Comparison of ENCODE assay signal across 24 cellular contexts in genomic region chr6:139254196-139254595, GRCh38. TPM values are rescaled to one million over a fixed set of nuclear protein-coding genes. Genes with fewer than 3 reads are reported as not detected.
"Had no signal": no experiment of that assay in that cellular context is flagged by ENCODE, and none has a peak within 500 bp of the region (broad histone marks: within the 10 kb centered on the region; RNA-seq: fewer than 3 reads in every experiment).

No MANE protein-coding gene starts in this region.

- H2AFZ ChIP-seq: parathyroid adenoma had no signal

- H3K36me3 ChIP-seq: prostate gland, right lobe of liver, tibial nerve, upper lobe of right lung, vagina had no signal

- H3K4me1 Mint-ChIP-seq: endodermal cell had no signal

- H3K36me3 Mint-ChIP-seq: naive thymus-derived CD8-positive, alpha-beta T cell had no signal

- H3K9ac ChIP-seq: parathyroid adenoma had no signal

- H3K4me1 ChIP-seq: prostate gland had no signal

- H3K27ac ChIP-seq: coronary artery, heart right ventricle, parathyroid adenoma, prostate gland, right lobe of liver, spleen, upper lobe of right lung, vagina had no signal

- H3K4me3 ChIP-seq: coronary artery, heart right ventricle, mucosa of descending colon, prostate gland, right lobe of liver, spleen, tibial nerve, upper lobe of right lung, vagina had no signal

- H3K27me3 ChIP-seq: heart right ventricle, right lobe of liver, spleen, tibial nerve, upper lobe of right lung, vagina had no signal

- H3K27ac Mint-ChIP-seq: endodermal cell; naive thymus-derived CD8-positive, alpha-beta T cell; stimulated activated memory B cell treated with anti-CD40 and anti-IgM and Interleukin-4, amounts not matched to agents 10 μg/mL and 1 μg/mL and 100 μg/mL, for 72 hours; stimulated activated naive CD8-positive, alpha-beta T cell treated with anti-CD3 and anti-CD28 coated beads, Interleukin-15, Interleukin-2, amounts not matched to agents 100 ng/mL and 50 ng/mL, for 24 hours had no signal

- DNase-seq: effector CD4-positive, alpha-beta T cell; endodermal cell; erythroblast; heart right ventricle; hypothalamus; kidney glomerular epithelial cell; mammary epithelial cell; mucosa of descending colon; naive thymus-derived CD8-positive, alpha-beta T cell; retina; right lobe of liver; spleen; stimulated activated CD4-positive, alpha-beta T cell treated with anti-CD3 and anti-CD28 coated beads, Interleukin-15, amount 100 ng/mL, for 24 hours; stimulated activated CD4-positive, alpha-beta T cell treated with anti-CD3 and anti-CD28 coated beads, Interleukin-1b, Interleukin-23, amount 100 ng/mL, for 48 hours; stimulated activated CD4-positive, alpha-beta T cell treated with anti-CD3 and anti-CD28 coated beads, Interleukin-4, amount 100 ng/mL, for 24 hours; upper lobe of right lung had no signal

- ATAC-seq: heart right ventricle; mucosa of descending colon; naive thymus-derived CD8-positive, alpha-beta T cell; right lobe of liver; stimulated activated memory B cell treated with anti-CD40 and anti-IgM and Interleukin-4, amounts not matched to agents 10 μg/mL and 1 μg/mL and 100 μg/mL, for 72 hours; upper lobe of right lung had no signal

- H3K4me3 Mint-ChIP-seq: endodermal cell; naive thymus-derived CD8-positive, alpha-beta T cell; neural crest cell; stimulated activated memory B cell treated with anti-CD40 and anti-IgM and Interleukin-4, amounts not matched to agents 10 μg/mL and 1 μg/mL and 100 μg/mL, for 72 hours; stimulated activated naive CD8-positive, alpha-beta T cell treated with anti-CD3 and anti-CD28 coated beads, Interleukin-15, Interleukin-2, amounts not matched to agents 100 ng/mL and 50 ng/mL, for 24 hours had no signal

- H3K9me3 Mint-ChIP-seq: endodermal cell; naive thymus-derived CD8-positive, alpha-beta T cell; neural crest cell; stimulated activated memory B cell treated with anti-CD40 and anti-IgM and Interleukin-4, amounts not matched to agents 10 μg/mL and 1 μg/mL and 100 μg/mL, for 72 hours; stimulated activated naive CD8-positive, alpha-beta T cell treated with anti-CD3 and anti-CD28 coated beads, Interleukin-15, Interleukin-2, amounts not matched to agents 100 ng/mL and 50 ng/mL, for 24 hours had no signal

- H3K9me3 ChIP-seq: heart right ventricle, mucosa of descending colon, prostate gland, right lobe of liver, spleen, tibial nerve, upper lobe of right lung, vagina had no signal

- H3K27me3 Mint-ChIP-seq: naive thymus-derived CD8-positive, alpha-beta T cell; stimulated activated memory B cell treated with anti-CD40 and anti-IgM and Interleukin-4, amounts not matched to agents 10 μg/mL and 1 μg/mL and 100 μg/mL, for 72 hours; stimulated activated naive CD8-positive, alpha-beta T cell treated with anti-CD3 and anti-CD28 coated beads, Interleukin-15, Interleukin-2, amounts not matched to agents 100 ng/mL and 50 ng/mL, for 24 hours had no signal

RNA-seq across cellular contexts. Expression of gene TXLNB, which starts 37.6 kb away (rescaled TPM):
- total RNA-seq: endodermal cell, mammary epithelial cell had no signal
- polyA plus RNA-seq: mammary epithelial cell had no signal
